In genomic region chr19:18156841-18157464, GRCh38 we compare ENCODE assay signal across 1 cellular context.
TF ChIP-seq lines count a peak whose summit lies in the region.

No MANE protein-coding gene starts in this region.

TF ChIP-seq in K562, 482 proteins besides CTCF, POLR2A, EP300 and RAD21 (continued from another document and continues in another):
- TF ChIP-seq, protein P1, sequence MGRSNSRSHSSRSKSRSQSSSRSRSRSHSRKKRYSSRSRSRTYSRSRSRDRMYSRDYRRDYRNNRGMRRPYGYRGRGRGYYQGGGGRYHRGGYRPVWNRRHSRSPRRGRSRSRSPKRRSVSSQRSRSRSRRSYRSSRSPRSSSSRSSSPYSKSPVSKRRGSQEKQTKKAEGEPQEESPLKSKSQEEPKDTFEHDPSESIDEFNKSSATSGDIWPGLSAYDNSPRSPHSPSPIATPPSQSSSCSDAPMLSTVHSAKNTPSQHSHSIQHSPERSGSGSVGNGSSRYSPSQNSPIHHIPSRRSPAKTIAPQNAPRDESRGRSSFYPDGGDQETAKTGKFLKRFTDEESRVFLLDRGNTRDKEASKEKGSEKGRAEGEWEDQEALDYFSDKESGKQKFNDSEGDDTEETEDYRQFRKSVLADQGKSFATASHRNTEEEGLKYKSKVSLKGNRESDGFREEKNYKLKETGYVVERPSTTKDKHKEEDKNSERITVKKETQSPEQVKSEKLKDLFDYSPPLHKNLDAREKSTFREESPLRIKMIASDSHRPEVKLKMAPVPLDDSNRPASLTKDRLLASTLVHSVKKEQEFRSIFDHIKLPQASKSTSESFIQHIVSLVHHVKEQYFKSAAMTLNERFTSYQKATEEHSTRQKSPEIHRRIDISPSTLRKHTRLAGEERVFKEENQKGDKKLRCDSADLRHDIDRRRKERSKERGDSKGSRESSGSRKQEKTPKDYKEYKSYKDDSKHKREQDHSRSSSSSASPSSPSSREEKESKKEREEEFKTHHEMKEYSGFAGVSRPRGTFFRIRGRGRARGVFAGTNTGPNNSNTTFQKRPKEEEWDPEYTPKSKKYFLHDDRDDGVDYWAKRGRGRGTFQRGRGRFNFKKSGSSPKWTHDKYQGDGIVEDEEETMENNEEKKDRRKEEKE (IDR thresholded peaks at IDR 0.05; ENCODE audit: borderline replicate concordance in 1 of 2, control insufficient read depth in 1 of 2, low read depth in 2 of 2, low read length in 1 of 2) = no peak
- no peak for TF ChIP-seq ZNF75A (CRISPR knock-in tag; IDR thresholded peaks at IDR 0.05)
- TF ChIP-seq, protein P2, sequence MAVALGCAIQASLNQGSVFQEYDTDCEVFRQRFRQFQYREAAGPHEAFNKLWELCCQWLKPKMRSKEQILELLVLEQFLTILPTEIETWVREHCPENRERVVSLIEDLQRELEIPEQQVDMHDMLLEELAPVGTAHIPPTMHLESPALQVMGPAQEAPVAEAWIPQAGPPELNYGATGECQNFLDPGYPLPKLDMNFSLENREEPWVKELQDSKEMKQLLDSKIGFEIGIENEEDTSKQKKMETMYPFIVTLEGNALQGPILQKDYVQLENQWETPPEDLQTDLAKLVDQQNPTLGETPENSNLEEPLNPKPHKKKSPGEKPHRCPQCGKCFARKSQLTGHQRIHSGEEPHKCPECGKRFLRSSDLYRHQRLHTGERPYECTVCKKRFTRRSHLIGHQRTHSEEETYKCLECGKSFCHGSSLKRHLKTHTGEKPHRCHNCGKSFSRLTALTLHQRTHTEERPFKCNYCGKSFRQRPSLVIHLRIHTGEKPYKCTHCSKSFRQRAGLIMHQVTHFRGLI (CRISPR knock-in tag; IDR thresholded peaks at IDR 0.05) = 0 out of 2 replicates have a peak, but pooled peaks have one; percentile 11
- TF ChIP-seq WHSC1 (IDR thresholded peaks at IDR 0.05; ENCODE audit: low read length) = no peak
- TF ChIP-seq, protein P3, sequence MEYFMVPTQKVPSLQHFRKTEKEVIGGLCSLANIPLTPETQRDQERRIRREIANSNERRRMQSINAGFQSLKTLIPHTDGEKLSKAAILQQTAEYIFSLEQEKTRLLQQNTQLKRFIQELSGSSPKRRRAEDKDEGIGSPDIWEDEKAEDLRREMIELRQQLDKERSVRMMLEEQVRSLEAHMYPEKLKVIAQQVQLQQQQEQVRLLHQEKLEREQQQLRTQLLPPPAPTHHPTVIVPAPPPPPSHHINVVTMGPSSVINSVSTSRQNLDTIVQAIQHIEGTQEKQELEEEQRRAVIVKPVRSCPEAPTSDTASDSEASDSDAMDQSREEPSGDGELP (CRISPR knock-in tag; IDR thresholded peaks at IDR 0.05; ENCODE audit: borderline replicate concordance) = peak; percentile 78
- peak; percentile 56 for TF ChIP-seq JUND (IDR thresholded peaks at IDR 0.05; ENCODE audit: borderline replicate concordance, low read depth, low read length)
- TF ChIP-seq JUND (tag; IDR thresholded peaks at IDR 0.05; ENCODE audit: borderline replicate concordance, low read depth, low read length) = peak; percentile 29; the same call in 1 of the 3 replicates
- TF ChIP-seq ELK3 (CRISPR knock-in tag; IDR thresholded peaks at IDR 0.05) = no peak
- TF ChIP-seq, protein P4, sequence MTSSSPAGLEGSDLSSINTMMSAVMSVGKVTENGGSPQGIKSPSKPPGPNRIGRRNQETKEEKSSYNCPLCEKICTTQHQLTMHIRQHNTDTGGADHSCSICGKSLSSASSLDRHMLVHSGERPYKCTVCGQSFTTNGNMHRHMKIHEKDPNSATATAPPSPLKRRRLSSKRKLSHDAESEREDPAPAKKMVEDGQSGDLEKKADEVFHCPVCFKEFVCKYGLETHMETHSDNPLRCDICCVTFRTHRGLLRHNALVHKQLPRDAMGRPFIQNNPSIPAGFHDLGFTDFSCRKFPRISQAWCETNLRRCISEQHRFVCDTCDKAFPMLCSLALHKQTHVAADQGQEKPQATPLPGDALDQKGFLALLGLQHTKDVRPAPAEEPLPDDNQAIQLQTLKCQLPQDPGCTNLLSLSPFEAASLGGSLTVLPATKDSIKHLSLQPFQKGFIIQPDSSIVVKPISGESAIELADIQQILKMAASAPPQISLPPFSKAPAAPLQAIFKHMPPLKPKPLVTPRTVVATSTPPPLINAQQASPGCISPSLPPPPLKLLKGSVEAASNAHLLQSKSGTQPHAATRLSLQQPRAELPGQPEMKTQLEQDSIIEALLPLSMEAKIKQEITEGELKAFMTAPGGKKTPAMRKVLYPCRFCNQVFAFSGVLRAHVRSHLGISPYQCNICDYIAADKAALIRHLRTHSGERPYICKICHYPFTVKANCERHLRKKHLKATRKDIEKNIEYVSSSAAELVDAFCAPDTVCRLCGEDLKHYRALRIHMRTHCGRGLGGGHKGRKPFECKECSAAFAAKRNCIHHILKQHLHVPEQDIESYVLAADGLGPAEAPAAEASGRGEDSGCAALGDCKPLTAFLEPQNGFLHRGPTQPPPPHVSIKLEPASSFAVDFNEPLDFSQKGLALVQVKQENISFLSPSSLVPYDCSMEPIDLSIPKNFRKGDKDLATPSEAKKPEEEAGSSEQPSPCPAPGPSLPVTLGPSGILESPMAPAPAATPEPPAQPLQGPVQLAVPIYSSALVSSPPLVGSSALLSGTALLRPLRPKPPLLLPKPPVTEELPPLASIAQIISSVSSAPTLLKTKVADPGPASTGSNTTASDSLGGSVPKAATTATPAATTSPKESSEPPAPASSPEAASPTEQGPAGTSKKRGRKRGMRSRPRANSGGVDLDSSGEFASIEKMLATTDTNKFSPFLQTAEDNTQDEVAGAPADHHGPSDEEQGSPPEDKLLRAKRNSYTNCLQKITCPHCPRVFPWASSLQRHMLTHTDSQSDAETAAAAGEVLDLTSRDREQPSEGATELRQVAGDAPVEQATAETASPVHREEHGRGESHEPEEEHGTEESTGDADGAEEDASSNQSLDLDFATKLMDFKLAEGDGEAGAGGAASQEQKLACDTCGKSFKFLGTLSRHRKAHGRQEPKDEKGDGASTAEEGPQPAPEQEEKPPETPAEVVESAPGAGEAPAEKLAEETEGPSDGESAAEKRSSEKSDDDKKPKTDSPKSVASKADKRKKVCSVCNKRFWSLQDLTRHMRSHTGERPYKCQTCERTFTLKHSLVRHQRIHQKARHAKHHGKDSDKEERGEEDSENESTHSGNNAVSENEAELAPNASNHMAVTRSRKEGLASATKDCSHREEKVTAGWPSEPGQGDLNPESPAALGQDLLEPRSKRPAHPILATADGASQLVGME (CRISPR knock-in tag; IDR thresholded peaks at IDR 0.05) = no peak
- peak; percentile 91 for TF ChIP-seq CXXC5 (CRISPR knock-in tag; IDR thresholded peaks at IDR 0.05)
- TF ChIP-seq, protein P5, sequence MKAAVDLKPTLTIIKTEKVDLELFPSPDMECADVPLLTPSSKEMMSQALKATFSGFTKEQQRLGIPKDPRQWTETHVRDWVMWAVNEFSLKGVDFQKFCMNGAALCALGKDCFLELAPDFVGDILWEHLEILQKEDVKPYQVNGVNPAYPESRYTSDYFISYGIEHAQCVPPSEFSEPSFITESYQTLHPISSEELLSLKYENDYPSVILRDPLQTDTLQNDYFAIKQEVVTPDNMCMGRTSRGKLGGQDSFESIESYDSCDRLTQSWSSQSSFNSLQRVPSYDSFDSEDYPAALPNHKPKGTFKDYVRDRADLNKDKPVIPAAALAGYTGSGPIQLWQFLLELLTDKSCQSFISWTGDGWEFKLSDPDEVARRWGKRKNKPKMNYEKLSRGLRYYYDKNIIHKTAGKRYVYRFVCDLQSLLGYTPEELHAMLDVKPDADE (conservative IDR thresholded peaks at IDR 0.05; ENCODE audit: control insufficient read depth, low read depth, low read length) = peak; percentile 76
- peak; percentile 54; the same call in 1 of the 2 replicates for TF ChIP-seq ZBTB1 (CRISPR knock-in tag; IDR thresholded peaks at IDR 0.05; ENCODE audit: borderline replicate concordance, low read depth)
- no peak for TF ChIP-seq SMAD2 (IDR thresholded peaks at IDR 0.05; ENCODE audit: low read depth, low read length)
- peak; percentile 75 for TF ChIP-seq ZFX (CRISPR knock-in tag; IDR thresholded peaks at IDR 0.05)
- no peak for TF ChIP-seq SIRT6 (IDR thresholded peaks at IDR 0.05; ENCODE audit: low read depth, low read length)
- TF ChIP-seq, protein P6, sequence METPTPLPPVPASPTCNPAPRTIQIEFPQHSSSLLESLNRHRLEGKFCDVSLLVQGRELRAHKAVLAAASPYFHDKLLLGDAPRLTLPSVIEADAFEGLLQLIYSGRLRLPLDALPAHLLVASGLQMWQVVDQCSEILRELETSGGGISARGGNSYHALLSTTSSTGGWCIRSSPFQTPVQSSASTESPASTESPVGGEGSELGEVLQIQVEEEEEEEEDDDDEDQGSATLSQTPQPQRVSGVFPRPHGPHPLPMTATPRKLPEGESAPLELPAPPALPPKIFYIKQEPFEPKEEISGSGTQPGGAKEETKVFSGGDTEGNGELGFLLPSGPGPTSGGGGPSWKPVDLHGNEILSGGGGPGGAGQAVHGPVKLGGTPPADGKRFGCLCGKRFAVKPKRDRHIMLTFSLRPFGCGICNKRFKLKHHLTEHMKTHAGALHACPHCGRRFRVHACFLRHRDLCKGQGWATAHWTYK (CRISPR knock-in tag; IDR thresholded peaks at IDR 0.05) = peak; percentile 43; the same call in 1 of the 2 replicates
- TF ChIP-seq SRF (CRISPR knock-in tag; IDR thresholded peaks at IDR 0.05) = no peak
- no peak for TF ChIP-seq ZNF384 (IDR thresholded peaks at IDR 0.05; ENCODE audit: low read depth, low read length)
- no peak; the same call in 1 of the 2 replicates for TF ChIP-seq CHD2 (IDR thresholded peaks at IDR 0.05; ENCODE audit: low read depth, low read length)
- TF ChIP-seq HDAC8 (tag; IDR thresholded peaks at IDR 0.05) = 0 out of 2 replicates have a peak, but pooled peaks have one; percentile 22
- TF ChIP-seq ESRRA (IDR thresholded peaks at IDR 0.05; ENCODE audit: borderline replicate concordance, low read depth) = peak; percentile 32; the same call in 1 of the 2 replicates
- TF ChIP-seq ZFPM2 (CRISPR knock-in tag; IDR thresholded peaks at IDR 0.05) = no peak
- no peak for TF ChIP-seq ZNF609 (CRISPR knock-in tag; IDR thresholded peaks at IDR 0.05; ENCODE audit: borderline replicate concordance)
- peak; percentile 91 for TF ChIP-seq L3MBTL2 (IDR thresholded peaks at IDR 0.05)
- TF ChIP-seq TCF7L2 (IDR thresholded peaks at IDR 0.05; ENCODE audit: low read depth, low read length) = no peak
- TF ChIP-seq PHF21A (IDR thresholded peaks at IDR 0.05; ENCODE audit: borderline replicate concordance, low read depth) = no peak
- peak in 1 of 2 experiments; percentile 17; a peak in 1 of 4 replicates for TF ChIP-seq FOXA3 (CRISPR knock-in tag; conservative IDR thresholded peaks at IDR 0.05 in 1 of 2, IDR thresholded peaks at IDR 0.05 in 1 of 2)
- TF ChIP-seq ZNF766 (CRISPR knock-in tag; conservative IDR thresholded peaks at IDR 0.05) = 0 out of 2 replicates have a peak, but pooled peaks have one; percentile 70
- TF ChIP-seq POLR3G (IDR thresholded peaks at IDR 0.05; ENCODE audit: extremely low read depth, insufficient read length, insufficient replicate concordance) = no peak
- TF ChIP-seq, protein P7, sequence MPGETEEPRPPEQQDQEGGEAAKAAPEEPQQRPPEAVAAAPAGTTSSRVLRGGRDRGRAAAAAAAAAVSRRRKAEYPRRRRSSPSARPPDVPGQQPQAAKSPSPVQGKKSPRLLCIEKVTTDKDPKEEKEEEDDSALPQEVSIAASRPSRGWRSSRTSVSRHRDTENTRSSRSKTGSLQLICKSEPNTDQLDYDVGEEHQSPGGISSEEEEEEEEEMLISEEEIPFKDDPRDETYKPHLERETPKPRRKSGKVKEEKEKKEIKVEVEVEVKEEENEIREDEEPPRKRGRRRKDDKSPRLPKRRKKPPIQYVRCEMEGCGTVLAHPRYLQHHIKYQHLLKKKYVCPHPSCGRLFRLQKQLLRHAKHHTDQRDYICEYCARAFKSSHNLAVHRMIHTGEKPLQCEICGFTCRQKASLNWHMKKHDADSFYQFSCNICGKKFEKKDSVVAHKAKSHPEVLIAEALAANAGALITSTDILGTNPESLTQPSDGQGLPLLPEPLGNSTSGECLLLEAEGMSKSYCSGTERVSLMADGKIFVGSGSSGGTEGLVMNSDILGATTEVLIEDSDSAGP (CRISPR knock-in tag; IDR thresholded peaks at IDR 0.05) = no peak
- TF ChIP-seq SAP30 (IDR thresholded peaks at IDR 0.05; ENCODE audit: borderline replicate concordance, insufficient read depth, low read depth, low read length, poor library complexity, severe bottlenecking) = peak; percentile 48
- peak; percentile 30 for TF ChIP-seq TBP (optimal IDR thresholded peaks at IDR 0.05; ENCODE audit: low read depth, low read length)
